ENCODE assay signal across 8 cellular contexts in genomic region chr3:149291178-149291577, GRCh38. TPM values are rescaled to one million over a fixed set of nuclear protein-coding genes. Genes with fewer than 3 reads are reported as not detected.
DNase-seq lines count a peak whose midpoint lies in the region; ATAC-seq and TF ChIP-seq lines count a peak whose summit lies in the region.

No MANE protein-coding gene starts in this region.

- H3K9me3 ChIP-seq in NT2/D1 (ENCODE audit: insufficient read depth, low read length) (peaks cover 16% of the 10 kb centered on the region; the same call in 1 of the 2 replicates), tibial artery (no peaks in the 10 kb centered on the region)

- no peak overlapping the region for H3K9ac ChIP-seq in NT2/D1 (ENCODE audit: insufficient read length, low read depth)

- H3K36me3 ChIP-seq in NT2/D1 (ENCODE audit: insufficient read depth, insufficient read length, low read length), result no peaks in the 10 kb centered on the region
- H3K36me3 ChIP-seq in tibial artery, result no peaks in the 10 kb centered on the region

- TF ChIP-seq CTCF in C4-2B (conservative IDR thresholded peaks at IDR 0.05), result peak; percentile 88
- peak; percentile 47 for TF ChIP-seq CTCF in fibroblast of villous mesenchyme (IDR thresholded peaks at IDR 0.05; ENCODE audit: insufficient read depth, low read depth, low read length)
- TF ChIP-seq CTCF in tibial artery (IDR thresholded peaks at IDR 0.05), result no peak

- DNase-seq in NT2/D1 (ENCODE audit: low read depth, low spot score), result peak; percentile 11
- DNase-seq in fibroblast of villous mesenchyme (ENCODE audit: low read depth), result no peak
- DNase-seq in tibial artery, result no peak
- no peak for DNase-seq in kidney tubule cell (ENCODE audit: low spot score)
- no peak for DNase-seq in OCI-M2 (lab: John Stamatoyannopoulos, UW; ENCODE audit: unreplicated experiment)
- DNase-seq in activated T-cell treated with anti-CD3 and anti-CD28 coated beads for 4 hours, result no peak

- intact Hi-C loops in tibial artery (cut with DNase I; ENCODE audit: low total_unique reads), result no loop called here

- no peaks in the 10 kb centered on the region for H3K27me3 ChIP-seq in NT2/D1 (ENCODE audit: insufficient read depth, insufficient read length)
- no peaks in the 10 kb centered on the region for H3K27me3 ChIP-seq in tibial artery

- ATAC-seq in GM18909 (IDR thresholded peaks at IDR 0.05; ENCODE audit: poor library complexity, unreplicated experiment), result peak; percentile 59

- no peak overlapping the region for H3K4me3 ChIP-seq in NT2/D1 (ENCODE audit: insufficient read length, low read depth)
- no peak overlapping the region for H3K4me3 ChIP-seq in fibroblast of villous mesenchyme (ENCODE audit: low read depth, low read length)
- H3K4me3 ChIP-seq in tibial artery, result no peak overlapping the region

- H3K4me1 ChIP-seq in NT2/D1 (ENCODE audit: insufficient read depth, insufficient read length), result no peaks in the 10 kb centered on the region
- no peaks in the 10 kb centered on the region for H3K4me1 ChIP-seq in tibial artery

- no peak overlapping the region for H3K27ac ChIP-seq in C4-2B
- H3K27ac ChIP-seq in tibial artery, result no peak overlapping the region

RNA-seq across cellular contexts. Expression of gene TM4SF18, which starts 42.3 kb away (rescaled TPM):
- 0.32 TPM in 1 of 2 replicates, not detected in the other for total RNA-seq in fibroblast of villous mesenchyme

Comparison
In these comparisons a context has a peak if more than half of its experiments do, and no peak if none do; other contexts are left out.
1. CTCF ChIP-seq: peak in C4-2B (single experiment) and fibroblast of villous mesenchyme (single experiment); none in tibial artery (0 of 2).